In genomic region chr5:13348568-13348967, GRCh38 we compare ENCODE assay signal across 25 cellular contexts.
"Had no signal": no experiment of that assay in that cellular context is flagged by ENCODE, and none has a peak within 500 bp of the region (broad histone marks: within the 10 kb centered on the region; RNA-seq: fewer than 3 reads in every experiment).

No MANE protein-coding gene starts in this region.

- H3K36me3 ChIP-seq: WERI-Rb-1 had no signal

- DNase-seq: activated CD4-positive, alpha-beta memory T cell treated with anti-CD3 and anti-CD28 coated beads, Interleukin-2, amount 10 ng/mL, durations not matched to agents 7 days and 5 days; activated CD4-positive, alpha-beta T cell treated with anti-CD3 and anti-CD28 coated beads for 36 hours; activated CD4-positive, alpha-beta T cell treated with anti-CD3 and anti-CD28 coated beads, Interleukin-2, amount 50 U/mL, for 1 hour; activated gamma-delta T cell treated with Interleukin-2 at 50 U/mL for 16 hours; activated naive CD4-positive, alpha-beta T cell treated with anti-CD3 and anti-CD28 coated beads, Interleukin-2, amount 10 ng/mL, durations not matched to agents 7 days and 5 days; activated naive CD8-positive, alpha-beta T cell treated with anti-CD3 and anti-CD28 coated beads for 36 hours; activated T-cell treated with anti-CD3 and anti-CD28 coated beads for 4 hours; activated T-cell treated with anti-CD3 and anti-CD28 coated beads, Interleukin-2, amount 50 U/mL, for 48 hours; caudate nucleus; MM.1S; NCI-H1105; NCI-H1436; NCI-H1694 treated with DMSO at 0.1 percent for 48 hours; NCI-H2029 treated with DMSO at 0.1 percent for 48 hours; NCI-H510A treated with DMSO at 0.1 percent for 48 hours; NCI-H69; T-cell; T-helper 2 cell; T1000; WERI-Rb-1 had no signal

- ATAC-seq: activated CD4-positive, alpha-beta T cell treated with anti-CD3 and anti-CD28 coated beads for 36 hours; activated T-helper 17 cell treated with anti-CD3 and anti-CD28 coated beads, Interleukin-2, amount 50 U/mL, for 72 hours; Right ventricle myocardium inferior; T-cell had no signal

- FAIRE-seq: TTC549 had no signal

- H3K27ac ChIP-seq: KMS-11, SK-N-MC, WERI-Rb-1 had no signal

- H3K4me3 ChIP-seq: SK-N-MC had no signal
